ENCODE assay signal across 15 cellular contexts in genomic region chr12:72057330-72057911, GRCh38.
DNase-seq lines count a peak whose midpoint lies in the region; ATAC-seq, FAIRE-seq and TF ChIP-seq lines count a peak whose summit lies in the region.
"Had no signal": no experiment of that assay in that cellular context is flagged by ENCODE, and none has a peak within 500 bp of the region (broad histone marks: within the 10 kb centered on the region; RNA-seq: fewer than 3 reads in every experiment).

No MANE protein-coding gene starts in this region.

- ATAC-seq in GM18520 (IDR thresholded peaks at IDR 0.05; ENCODE audit: unreplicated experiment), result no peak
- ATAC-seq: PC-3, WTC11 had no signal

- no peaks in the 10 kb centered on the region for H3K4me1 ChIP-seq in A673 (ENCODE audit: insufficient read depth, low read length, poor library complexity, severe bottlenecking)
- H3K4me1 ChIP-seq in HAP-1, result no peaks in the 10 kb centered on the region

- H3K36me3 ChIP-seq in A673 (ENCODE audit: insufficient read depth, low read length, poor library complexity, severe bottlenecking) (no peaks in the 10 kb centered on the region), bronchial epithelial cell (ENCODE audit: control insufficient read depth, insufficient read depth, low read length) (no peaks in the 10 kb centered on the region), HAP-1 (replicated peaks) (no peaks in the 10 kb centered on the region)

- POLR2A ChIA-PET in A673 (lab: Charles Lee; ENCODE audit: low non-redundant PET), result no interaction called here

- intact Hi-C loops in A673 (cut with micrococcal nuclease; ENCODE audit: unreplicated experiment), result no loop called here

- FAIRE-seq in bronchial epithelial cell (lab: Jason Lieb, UNC), result no peak
- FAIRE-seq: endometrium had no signal

- H3K9me3 ChIP-seq in A673 (ENCODE audit: low read depth, low read length, poor library complexity, severe bottlenecking), result no peaks in the 10 kb centered on the region
- no peaks in the 10 kb centered on the region for H3K9me3 ChIP-seq in HAP-1

- CTCF ChIA-PET in A673 (lab: Charles Lee), result no interaction called here

- H3K4me3 ChIP-seq in A673 (ENCODE audit: low read depth, low read length, poor library complexity, severe bottlenecking) (no peak overlapping the region), bronchial epithelial cell (ENCODE audit: low read depth, low read length) (no peak overlapping the region), HAP-1 (no peak overlapping the region)

- BruUV-seq in A673 (replicated peaks; lab: Mats Ljungman, UMichigan), result no TSS peak

- H3K27ac ChIP-seq in A673 (ENCODE audit: low read depth, low read length, poor library complexity, severe bottlenecking), result no peak overlapping the region

- H3K27me3 ChIP-seq in A673 (replicated peaks; ENCODE audit: insufficient read depth, low read depth, low read length, poor library complexity) (no peaks in the 10 kb centered on the region), bronchial epithelial cell (ENCODE audit: control insufficient read depth, insufficient read depth, low read length) (no peaks in the 10 kb centered on the region), HAP-1 (ENCODE audit: low read depth) (peaks cover 11% of the 10 kb centered on the region; the same call in 1 of the 2 replicates)

- DNase-seq in A673 (ENCODE audit: low spot score) (peak; percentile 39), HS-5 (ENCODE audit: low read depth) (peak; percentile 49), NCI-H345 (lab: John Stamatoyannopoulos, UW) (peak; percentile 76), bronchial epithelial cell (ENCODE audit: low read depth) (peak; percentile 42), HAP-1 (ENCODE audit: low spot score in 2 of 2) (no peak), epidermal melanocyte (ENCODE audit: insufficient read length, low spot score) (no peak)
- no peak for DNase-seq in activated naive CD4-positive, alpha-beta T cell (lab: John Stamatoyannopoulos, UW)
- DNase-seq: activated naive CD4-positive, alpha-beta T cell treated with anti-CD3 and anti-CD28 coated beads, Interleukin-2, amount 10 ng/mL, durations not matched to agents 7 days and 5 days; central memory CD4-positive, alpha-beta T cell; DND-41; PC-3; stimulated activated CD4-positive, alpha-beta T cell treated with anti-CD3 and anti-CD28 coated beads, Interleukin-1b, Interleukin-23, amount 100 ng/mL, for 48 hours had no signal

- in situ Hi-C loops in HAP-1 (cut with MboI; ENCODE audit: low sequenced_read_pairs), result no loop called here

- TF ChIP-seq CTCF in A673 (conservative IDR thresholded peaks at IDR 0.05; ENCODE audit: low read depth, low read length) (no peak), bronchial epithelial cell (IDR thresholded peaks at IDR 0.05; ENCODE audit: insufficient read depth, low read length, severe bottlenecking) (no peak)

Comparison
In these comparisons a context has a peak if more than half of its experiments do, and no peak if none do; other contexts are left out.
1. DNase-seq: peak in A673 (single experiment), HS-5 (single experiment), NCI-H345 (single experiment) and bronchial epithelial cell (single experiment); none in activated naive CD4-positive, alpha-beta T cell (0 of 4), HAP-1 (0 of 2) and epidermal melanocyte (single experiment).